14 cellular contexts compared by ENCODE assay signal in the genomic region with DNA sequence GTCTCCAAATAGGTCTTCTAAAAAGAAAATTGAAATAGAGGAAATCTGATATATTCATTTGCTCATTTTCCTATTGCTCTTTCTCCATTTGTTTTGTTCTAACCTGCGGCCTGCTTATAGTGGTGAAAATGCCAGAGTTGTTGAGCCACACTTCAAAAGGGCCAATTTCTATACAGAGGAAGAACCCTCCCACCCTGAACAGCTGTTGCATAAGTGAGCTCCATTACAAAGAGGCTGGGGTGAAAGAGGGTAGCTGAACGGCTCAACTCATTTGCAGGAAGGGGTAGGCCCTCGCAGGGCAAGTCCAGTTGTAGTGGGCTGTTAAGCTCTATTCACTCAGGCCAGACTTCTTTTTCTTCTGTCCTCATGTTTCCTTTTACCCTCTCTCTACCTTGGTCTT. TPM values are rescaled to one million over a fixed set of nuclear protein-coding genes. Genes with fewer than 3 reads are reported as not detected.
A peak's percentile ranks its signal among the peaks of the same experiment; 100 is the strongest.
DNase-seq lines count a peak whose midpoint lies in the region; ATAC-seq and TF ChIP-seq lines count a peak whose summit lies in the region.
"Had no signal": no experiment of that assay in that cellular context is flagged by ENCODE, and none has a peak within 500 bp of the region (broad histone marks: within the 10 kb centered on the region; RNA-seq: fewer than 3 reads in every experiment).

No MANE protein-coding gene starts in this region.

- no peak overlapping the region for H3K4me3 Mint-ChIP-seq in brain
- H3K4me3 Mint-ChIP-seq: activated CD4-positive, alpha-beta memory T cell treated with anti-CD3 and anti-CD28 coated beads for 36 hours; activated naive CD4-positive, alpha-beta T cell treated with anti-CD3 and anti-CD28 coated beads, Interleukin-2, amount 50 U/mL, for 24 hours; CD4-positive, CD25-positive, alpha-beta regulatory T cell had no signal

- no peak overlapping the region for H2BK15ac ChIP-seq in mesenchymal stem cell (ENCODE audit: low read depth, poor library complexity, severe bottlenecking)

- no peak overlapping the region for H4K91ac ChIP-seq in mesenchymal stem cell (ENCODE audit: low read length)

- no peak overlapping the region for H3K9ac ChIP-seq in mesenchymal stem cell (ENCODE audit: low read length)
- H3K9ac ChIP-seq: parathyroid adenoma had no signal

- no peak overlapping the region for H2BK5ac ChIP-seq in mesenchymal stem cell (ENCODE audit: low read depth, low read length, poor library complexity, severe bottlenecking)

- H3K4me2 ChIP-seq in mesenchymal stem cell (ENCODE audit: low read length, poor library complexity, severe bottlenecking) (no peak overlapping the region), PC-9 (no peak overlapping the region)

- H3K4ac ChIP-seq in mesenchymal stem cell (ENCODE audit: low read depth in 1 of 2, low read length in 2 of 2), result no peak overlapping the region

- H3K23ac ChIP-seq in mesenchymal stem cell (ENCODE audit: low read length in 2 of 2), result no peak overlapping the region

- no peak for ATAC-seq in HG03432 (IDR thresholded peaks at IDR 0.05; ENCODE audit: unreplicated experiment)

- TF ChIP-seq CTCF in brain (conservative IDR thresholded peaks at IDR 0.05) (no peak), PC-9 (conservative IDR thresholded peaks at IDR 0.05) (no peak)

- H3K79me1 ChIP-seq in mesenchymal stem cell (replicated peaks; ENCODE audit: low read length, poor library complexity, severe bottlenecking), result no peaks in the 10 kb centered on the region

- H2AFZ ChIP-seq in mesenchymal stem cell (ENCODE audit: low read depth, low read length) (no peak overlapping the region), PC-9 (no peak overlapping the region)
- H2AFZ ChIP-seq: parathyroid adenoma had no signal

- H3K36me3 ChIP-seq in mesenchymal stem cell (ENCODE audit: control insufficient read depth in 1 of 2, insufficient read depth in 2 of 2, low read depth in 1 of 2, low read length in 2 of 2) (no peaks in the 10 kb centered on the region), PC-9 (ENCODE audit: low read depth) (no peaks in the 10 kb centered on the region)
- H3K36me3 ChIP-seq: transverse colon had no signal

- intact Hi-C loops in PC-9 (cut with micrococcal nuclease; ENCODE audit: unreplicated experiment), result no loop called here

- no peaks in the 10 kb centered on the region for H3F3A ChIP-seq in PC-9 (ENCODE audit: insufficient read depth, low read depth)

- H3K9me2 ChIP-seq in PC-9 (ENCODE audit: insufficient read depth), result no peaks in the 10 kb centered on the region

- peaks cover 3% of the 10 kb centered on the region for H3K4me1 ChIP-seq in mesenchymal stem cell (ENCODE audit: control insufficient read depth, insufficient read depth, low read depth, low read length)
- H3K4me1 ChIP-seq in PC-9 (replicated peaks; ENCODE audit: insufficient read depth), result no peaks in the 10 kb centered on the region
- H3K4me1 ChIP-seq: parathyroid adenoma, transverse colon had no signal

- peak overlapping the region; percentile 62 for H4K8ac ChIP-seq in mesenchymal stem cell (ENCODE audit: low read length)

- no peak overlapping the region for H2BK12ac ChIP-seq in mesenchymal stem cell (ENCODE audit: low read length in 2 of 2)

- CTCF ChIA-PET in PC-9 (lab: Charles Lee), result no interaction called here

- POLR2A ChIA-PET in PC-9 (lab: Charles Lee; ENCODE audit: unreplicated experiment), result no interaction called here

- H3K27ac ChIP-seq in mesenchymal stem cell (ENCODE audit: low read length, poor library complexity, severe bottlenecking) (peak overlapping the region; percentile 41), PC-9 (no peak overlapping the region)
- H3K27ac ChIP-seq: parathyroid adenoma, transverse colon had no signal

- H4K20me1 ChIP-seq in PC-9 (ENCODE audit: insufficient read depth), result no peaks in the 10 kb centered on the region

- BruUV-seq in PC-9 (replicated peaks; lab: Mats Ljungman, UMichigan), result no TSS peak

- peaks cover 2% of the 10 kb centered on the region for H3K36me3 Mint-ChIP-seq in brain
- H3K36me3 Mint-ChIP-seq: activated CD4-positive, alpha-beta memory T cell treated with anti-CD3 and anti-CD28 coated beads for 36 hours; CD4-positive, CD25-positive, alpha-beta regulatory T cell had no signal

- H3K18ac ChIP-seq in mesenchymal stem cell (ENCODE audit: low read depth in 1 of 2, low read length in 2 of 2), result peak overlapping the region in 1 of 2 experiments; percentile 80

- H3K14ac ChIP-seq in mesenchymal stem cell (ENCODE audit: low read length in 2 of 2), result no peak overlapping the region

- H2BK120ac ChIP-seq in mesenchymal stem cell (ENCODE audit: low read depth, low read length), result no peak overlapping the region

- H3K4me1 Mint-ChIP-seq in brain, result peaks cover 16% of the 10 kb centered on the region
- H3K4me1 Mint-ChIP-seq: activated naive CD4-positive, alpha-beta T cell treated with anti-CD3 and anti-CD28 coated beads, Interleukin-2, amount 50 U/mL, for 24 hours had no signal

- WGBS in mesenchymal stem cell, result 21% methylated on average over 2 of the region's 3 CpGs

- H3K27ac Mint-ChIP-seq in brain, result peak overlapping the region in 3 of 5 experiments; percentile 28 to 74 (median 60)
- H3K27ac Mint-ChIP-seq: activated CD4-positive, alpha-beta memory T cell treated with anti-CD3 and anti-CD28 coated beads for 36 hours; activated naive CD4-positive, alpha-beta T cell treated with anti-CD3 and anti-CD28 coated beads, Interleukin-2, amount 50 U/mL, for 24 hours had no signal

- peaks cover 3% of the 10 kb centered on the region for H3K27me3 Mint-ChIP-seq in brain

- H3K27me3 ChIP-seq in mesenchymal stem cell (ENCODE audit: control insufficient read depth in 1 of 2, insufficient read depth in 1 of 2, low read length in 2 of 2), result no peaks in the 10 kb centered on the region
- H3K27me3 ChIP-seq in PC-9 (ENCODE audit: insufficient read depth, low read depth), result no peaks in the 10 kb centered on the region
- H3K27me3 ChIP-seq: transverse colon had no signal

- H3K4me3 ChIP-seq in mesenchymal stem cell (ENCODE audit: insufficient read depth in 1 of 2, low read depth in 1 of 2, low read length in 2 of 2), result no peak overlapping the region
- no peak overlapping the region for H3K4me3 ChIP-seq in PC-9
- H3K4me3 ChIP-seq: transverse colon had no signal

- H3K9me3 ChIP-seq in mesenchymal stem cell (ENCODE audit: control insufficient read depth, low read length) (peaks cover 6% of the 10 kb centered on the region), PC-9 (ENCODE audit: insufficient read depth, low read depth) (peaks cover 7% of the 10 kb centered on the region; the same call in 1 of the 2 replicates)
- H3K9me3 ChIP-seq: transverse colon had no signal

- no peak overlapping the region for H2AK5ac ChIP-seq in mesenchymal stem cell (ENCODE audit: low read length, severe bottlenecking)

- H3K9me3 Mint-ChIP-seq in brain, result peaks cover 3 to 8% (median 3%) of the 10 kb centered on the region in 5 experiments

- DNase-seq in ELF-1 (ENCODE audit: low read depth, low spot score), result peak; percentile 28
- DNase-seq in MV-4-11 (lab: John Stamatoyannopoulos, UW), result peak; percentile 46
- peak; percentile 68 for DNase-seq in mesenchymal stem cell
- DNase-seq in kidney tubule cell (ENCODE audit: low spot score), result no peak
- no peak for DNase-seq in activated T-cell treated with anti-CD3 and anti-CD28 coated beads for 4 hours
- DNase-seq in PC-9, result no peak
- DNase-seq: activated CD4-positive, alpha-beta memory T cell treated with anti-CD3 and anti-CD28 coated beads for 36 hours; CD4-positive, CD25-positive, alpha-beta regulatory T cell; NCI-H2171; transverse colon had no signal

- H3K79me2 ChIP-seq in PC-9 (ENCODE audit: low read depth), result no peaks in the 10 kb centered on the region
- H3K79me2 ChIP-seq: parathyroid adenoma had no signal

RNA-seq across cellular contexts. Expression of a gene that starts 8.8 kb away (rescaled TPM):
- polyA plus RNA-seq in brain (ENCODE audit: insufficient read depth, low read depth, low replicate concordance), result not detected
- polyA plus RNA-seq in mesenchymal stem cell (2013, experiment 1 of 2), result not detected
- not detected for polyA plus RNA-seq in mesenchymal stem cell (2013, experiment 2 of 2)
- 0.28 and 0.46 TPM in 2 replicates for total RNA-seq in PC-9 (2021)
- polyA plus RNA-seq: CD4-positive, CD25-positive, alpha-beta regulatory T cell had no signal

RNA-seq across cellular contexts. Expression of a gene that starts 31.3 kb away (rescaled TPM):
- 19.0 TPM for polyA plus RNA-seq in brain (ENCODE audit: insufficient read depth, low read depth, low replicate concordance)
- 49.1 TPM for polyA plus RNA-seq in mesenchymal stem cell (2013, experiment 1 of 2)
- 50.1 TPM for polyA plus RNA-seq in mesenchymal stem cell (2013, experiment 2 of 2)
- total RNA-seq in PC-9 (2021), result 51.8 and 77.4 TPM in 2 replicates

RNA-seq across cellular contexts. Expression of a gene that starts 31.7 kb away (rescaled TPM):
- polyA plus RNA-seq in brain (ENCODE audit: insufficient read depth, low read depth, low replicate concordance), result 77.0 TPM
- polyA plus RNA-seq in mesenchymal stem cell (2013, experiment 1 of 2), result 44.5 TPM
- 47.9 TPM for polyA plus RNA-seq in mesenchymal stem cell (2013, experiment 2 of 2)
- 68.4 and 78.7 TPM in 2 replicates for total RNA-seq in PC-9 (2021)

Comparison
In these comparisons a context has a peak if more than half of its experiments do, and no peak if none do; other contexts are left out.
1. DNase-seq: peak in ELF-1 (single experiment), MV-4-11 (single experiment) and mesenchymal stem cell (single experiment); none in kidney tubule cell (single experiment), activated T-cell treated with anti-CD3 and anti-CD28 coated beads for 4 hours (single experiment) and PC-9 (0 of 2).